ENCODE assay signal across 19 cellular contexts in genomic region chr17:32126325-32126724, GRCh38. TPM values are rescaled to one million over a fixed set of nuclear protein-coding genes. Genes with fewer than 3 reads are reported as not detected.
DNase-seq lines count a peak whose midpoint lies in the region; ATAC-seq and TF ChIP-seq lines count a peak whose summit lies in the region.
"Had no signal": no experiment of that assay in that cellular context is flagged by ENCODE, and none has a peak within 500 bp of the region (broad histone marks: within the 10 kb centered on the region; RNA-seq: fewer than 3 reads in every experiment).

No MANE protein-coding gene starts in this region.

- peak overlapping the region; percentile 96 for H3K27ac Mint-ChIP-seq in activated naive CD8-positive, alpha-beta T cell
- peak overlapping the region; percentile 82 to 100 (median 97) for H3K27ac Mint-ChIP-seq in naive thymus-derived CD4-positive, alpha-beta T cell

- H3K27ac ChIP-seq in heart left ventricle (peak overlapping the region in 7 of 12 donors; percentile 88 to 94 (median 90)), vagina (peak overlapping the region; percentile 92)
- peak overlapping the region; percentile 89 for H3K27ac ChIP-seq in naive thymus-derived CD4-positive, alpha-beta T cell (ENCODE audit: low read depth, low read length)
- H3K27ac ChIP-seq: HL-60, KMS-11 had no signal

- no peaks in the 10 kb centered on the region for H3K27me3 Mint-ChIP-seq in activated naive CD8-positive, alpha-beta T cell
- no peaks in the 10 kb centered on the region for H3K27me3 Mint-ChIP-seq in naive thymus-derived CD4-positive, alpha-beta T cell

- DNase-seq in heart left ventricle: no peak
- DNase-seq in left cardiac atrium: no peak
- DNase-seq in naive thymus-derived CD4-positive, alpha-beta T cell: no peak
- no peak for DNase-seq in vagina (ENCODE audit: extremely low spot score in 2 of 2)
- DNase-seq in sciatic nerve (ENCODE audit: low spot score): no peak
- DNase-seq in iPS-NIHi11 (ENCODE audit: low spot score): no peak
- no peak for DNase-seq in stimulated activated naive CD4-positive, alpha-beta T cell treated with Interleukin-2 at 50 U/mL for 16 hours (lab: John Stamatoyannopoulos, UW)
- DNase-seq: amygdala; erythroblast; head of caudate nucleus; HFFc6; left colon; NCI-H1105 treated with DMSO at 0.1 percent for 48 hours; right cardiac atrium; SIG-M5; stimulated activated CD4-positive, alpha-beta T cell treated with anti-CD3 and anti-CD28 coated beads, Interleukin-4, amount 100 ng/mL, for 24 hours had no signal

- H3K4me3 ChIP-seq in heart left ventricle (no peak overlapping the region), vagina (no peak overlapping the region)
- H3K4me3 ChIP-seq in naive thymus-derived CD4-positive, alpha-beta T cell (ENCODE audit: low read length): no peak overlapping the region

- H3K27me3 ChIP-seq in heart left ventricle (no peaks in the 10 kb centered on the region), vagina (no peaks in the 10 kb centered on the region)
- H3K27me3 ChIP-seq in naive thymus-derived CD4-positive, alpha-beta T cell (ENCODE audit: control insufficient read depth in 2 of 2, insufficient read depth in 2 of 2, low read length in 2 of 2): no peaks in the 10 kb centered on the region

- TF ChIP-seq CTCF in heart left ventricle (IDR thresholded peaks at IDR 0.05): no peak
- no peak for TF ChIP-seq CTCF in vagina (IDR thresholded peaks at IDR 0.05)

- 63 to 87% (median 78%) methylated on average over 4 of the region's 4 CpGs for WGBS in heart left ventricle, 4 donors

- TF ChIP-seq POLR2A in heart left ventricle (IDR thresholded peaks at IDR 0.05) (no peak), vagina (IDR thresholded peaks at IDR 0.05) (no peak)

- H3K4me1 Mint-ChIP-seq in activated naive CD8-positive, alpha-beta T cell (ENCODE audit: low read depth): peaks cover 28% of the 10 kb centered on the region
- H3K4me1 Mint-ChIP-seq in naive thymus-derived CD4-positive, alpha-beta T cell: peaks cover 7 to 38% (median 26%) of the 10 kb centered on the region in 7 donors

- H3K9me3 Mint-ChIP-seq in activated naive CD8-positive, alpha-beta T cell (ENCODE audit: low read depth): no peaks in the 10 kb centered on the region
- no peaks in the 10 kb centered on the region for H3K9me3 Mint-ChIP-seq in naive thymus-derived CD4-positive, alpha-beta T cell
- H3K9me3 Mint-ChIP-seq: HFFc6 had no signal

- intact Hi-C loops in heart left ventricle (cut with DNase I) (loop anchor here in 2 of 10 donors (2.0 to 10.0 kb wide), 2 partner anchors 14 to 52 kb away; no protein-coding TSS in a partner anchor), left cardiac atrium (cut with DNase I) (no loop called here), vagina (cut with DNase I) (no loop called here), sciatic nerve (cut with DNase I) (no loop called here)
- intact Hi-C loops in naive thymus-derived CD4-positive, alpha-beta T cell (cut with micrococcal nuclease): loop anchor here (5.0 kb wide), 2 partner anchors 44 to 49 kb away; no protein-coding TSS in a partner anchor

- no peak for ATAC-seq in heart left ventricle
- ATAC-seq in left cardiac atrium: no peak
- ATAC-seq in naive thymus-derived CD4-positive, alpha-beta T cell: no peak
- ATAC-seq in sciatic nerve: no peak
- ATAC-seq: left colon had no signal

- peaks cover 2% of the 10 kb centered on the region for H3K36me3 Mint-ChIP-seq in activated naive CD8-positive, alpha-beta T cell
- peaks cover 0 to 16% (median 4%) of the 10 kb centered on the region in 5 donors for H3K36me3 Mint-ChIP-seq in naive thymus-derived CD4-positive, alpha-beta T cell

- H3K4me1 ChIP-seq in heart left ventricle (peaks cover 0 to 21% (median 10%) of the 10 kb centered on the region in 12 donors), vagina (peaks cover 26% of the 10 kb centered on the region)
- peaks cover 6 to 7% of the 10 kb centered on the region in 2 donors for H3K4me1 ChIP-seq in naive thymus-derived CD4-positive, alpha-beta T cell (ENCODE audit: control insufficient read depth in 2 of 2, insufficient read depth in 2 of 2, low read length in 2 of 2)

- POLR2A ChIA-PET in naive thymus-derived CD4-positive, alpha-beta T cell (lab: Charles Lee): interaction anchor here (1.0 to 5.6 kb wide), 4 partner anchors 13 to 119 kb away, joined by 3 to 45 read pairs (median 6); partner anchors contain the start of genes LRRC37B and RHOT1

- peak overlapping the region; percentile 23 for H3K4me3 Mint-ChIP-seq in activated naive CD8-positive, alpha-beta T cell
- peak overlapping the region in 6 of 10 donors; percentile 27 to 99 (median 94) for H3K4me3 Mint-ChIP-seq in naive thymus-derived CD4-positive, alpha-beta T cell

- H3K9me3 ChIP-seq in heart left ventricle (no peaks in the 10 kb centered on the region), vagina (no peaks in the 10 kb centered on the region)
- H3K9me3 ChIP-seq in naive thymus-derived CD4-positive, alpha-beta T cell (ENCODE audit: control insufficient read depth in 2 of 3, low read length in 3 of 3): no peaks in the 10 kb centered on the region

- CTCF ChIA-PET in naive thymus-derived CD4-positive, alpha-beta T cell (lab: Charles Lee): interaction anchor here (0.6 to 4.8 kb wide), 4 partner anchors 10 to 207 kb away, joined by 4 to 28 read pairs (median 8); no protein-coding TSS in a partner anchor

- H3K36me3 ChIP-seq in heart left ventricle: peaks cover 0 to 7% (median 0%) of the 10 kb centered on the region in 9 donors
- H3K36me3 ChIP-seq in naive thymus-derived CD4-positive, alpha-beta T cell (ENCODE audit: control insufficient read depth in 2 of 3, insufficient read depth in 3 of 3, low read length in 3 of 3): no peaks in the 10 kb centered on the region
- H3K36me3 ChIP-seq in vagina: no peaks in the 10 kb centered on the region

RNA-seq across cellular contexts. Expression of gene RHOT1, which starts 16.0 kb away (rescaled TPM):
- total RNA-seq in heart left ventricle: 10 to 100 TPM; 41.5 to 76.8 (median 54.4) TPM
- polyA plus RNA-seq in heart left ventricle: 10 to 100 TPM; 43.5 to 53.5 TPM
- 10 to 100 TPM; 47.2 to 48.9 TPM for total RNA-seq in left cardiac atrium
- 10 to 100 TPM; 24.3 to 31.7 (median 29.3) TPM for total RNA-seq in naive thymus-derived CD4-positive, alpha-beta T cell
- 10 to 100 TPM; 28.5 to 29.6 TPM for polyA plus RNA-seq in naive thymus-derived CD4-positive, alpha-beta T cell
- 46.2 TPM for total RNA-seq in vagina
- 50.4 TPM for total RNA-seq in sciatic nerve

Comparison
In these comparisons a context has a peak if more than half of its experiments do, and no peak if none do; other contexts are left out.
1. intact Hi-C loops: an anchor here in naive thymus-derived CD4-positive, alpha-beta T cell (5.0 kb wide); none called in left cardiac atrium, vagina and sciatic nerve.